1 cellular context compared by ENCODE assay signal in genomic region chr11:112227002-112227401, GRCh38.
TF ChIP-seq lines count a peak whose summit lies in the region.

No MANE protein-coding gene starts in this region.

TF ChIP-seq in GM12878, 131 proteins besides CTCF, POLR2A, EP300 and RAD21:
- TF ChIP-seq SREBF2 (IDR thresholded peaks at IDR 0.05; ENCODE audit: low read length) (no peak), TBL1XR1 (IDR thresholded peaks at IDR 0.05; ENCODE audit: low read depth, low read length) (no peak)
TF ChIP-seq in GM12878: peak in this region for 0.
